ENCODE assay signal across 1 cellular context in the genomic region with DNA sequence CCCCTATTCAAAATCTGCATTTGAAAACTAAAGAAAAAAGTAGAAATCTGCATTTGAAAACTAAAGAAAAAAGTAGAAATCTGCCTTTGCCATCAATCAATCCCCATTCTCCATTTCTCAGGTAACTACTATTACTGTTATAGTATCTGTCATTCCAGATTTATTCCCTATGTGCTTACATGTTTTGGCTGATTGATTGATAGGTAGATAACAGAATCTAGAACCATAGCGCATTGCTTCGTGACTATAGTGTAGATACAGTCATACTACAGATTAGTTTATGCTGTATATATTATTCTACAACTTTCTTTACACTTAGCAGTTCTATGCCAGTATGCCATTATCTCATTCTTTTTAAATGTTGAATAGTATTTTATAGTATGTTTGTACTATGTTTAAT.
A peak's percentile ranks its signal among the peaks of the same experiment; 100 is the strongest.
TF ChIP-seq lines count a peak whose summit lies in the region.

No MANE protein-coding gene starts in this region.

TF ChIP-seq in HEK293T, 16 proteins besides CTCF, POLR2A, EP300 and RAD21 (continued from another document):
- TF ChIP-seq CTBP1 (IDR thresholded peaks at IDR 0.05; ENCODE audit: borderline replicate concordance) (0 out of 2 replicates have a peak, but pooled peaks have one; percentile 56), ELF4 (IDR thresholded peaks at IDR 0.05) (no peak), L3MBTL2 (conservative IDR thresholded peaks at IDR 0.05) (no peak), ZNF384 (IDR thresholded peaks at IDR 0.05) (peak; percentile 65; the same call in 1 of the 2 replicates), BHLHE40 (IDR thresholded peaks at IDR 0.05; ENCODE audit: borderline replicate concordance) (no peak), ARNT (IDR thresholded peaks at IDR 0.05) (no peak), NFRKB (IDR thresholded peaks at IDR 0.05) (no peak)
